Comparison of ENCODE assay signal across 12 cellular contexts in the genomic region with DNA sequence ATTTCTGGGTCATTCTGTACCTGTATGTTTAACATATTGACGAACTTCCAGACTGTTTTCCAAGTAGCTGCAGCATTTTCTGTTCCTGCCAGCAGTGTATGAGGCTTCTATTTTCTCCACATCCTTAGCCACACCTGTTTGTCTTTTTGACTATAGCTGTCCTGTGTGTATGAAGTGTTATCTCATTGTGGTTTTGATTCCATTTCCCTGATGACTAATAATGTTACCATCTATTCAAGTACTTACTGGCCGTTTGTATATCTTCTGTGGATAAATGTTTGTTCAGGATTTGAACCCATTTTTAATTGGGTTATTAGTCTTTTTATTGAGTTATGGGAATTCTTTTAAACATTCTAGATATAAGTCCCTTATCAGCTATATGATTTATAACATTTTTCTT.
A peak's percentile ranks its signal among the peaks of the same experiment; 100 is the strongest.
DNase-seq lines count a peak whose midpoint lies in the region; ATAC-seq and TF ChIP-seq lines count a peak whose summit lies in the region.
"Had no signal": no experiment of that assay in that cellular context is flagged by ENCODE, and none has a peak within 500 bp of the region (broad histone marks: within the 10 kb centered on the region; RNA-seq: fewer than 3 reads in every experiment).

No MANE protein-coding gene starts in this region.

- H3K27ac ChIP-seq in hepatocyte = no peak overlapping the region
- H3K27ac ChIP-seq: uterus, WERI-Rb-1 had no signal

- no peak overlapping the region for H3K4me2 ChIP-seq in hepatocyte

- DNase-seq in SW480 (ENCODE audit: low spot score) (peak; percentile 91), lung microvascular endothelial cell (ENCODE audit: low read depth in 2 of 2) (peak; percentile 68 to 82), hepatocyte (ENCODE audit: low spot score) (no peak), SKM-1 (lab: John Stamatoyannopoulos, UW; ENCODE audit: unreplicated experiment) (no peak), NCI-H526 (lab: John Stamatoyannopoulos, UW) (no peak)
- DNase-seq: amniotic stem cell, NCI-H524 treated with DMSO at 0.1 percent for 48 hours, uterus, WERI-Rb-1 had no signal

- peaks cover 9% of the 10 kb centered on the region for H3K4me1 ChIP-seq in hepatocyte (ENCODE audit: insufficient read depth)
- H3K4me1 ChIP-seq: uterus had no signal

- 61% methylated on average over 2 of the region's 2 CpGs for WGBS in hepatocyte (ENCODE audit: low lambda C conversion rate, missing lambda C conversion rate)

- H3K4me3 ChIP-seq in hepatocyte = no peak overlapping the region
- H3K4me3 ChIP-seq: uterus had no signal

- TF ChIP-seq CTCF in hepatocyte (IDR thresholded peaks at IDR 0.05; ENCODE audit: poor library complexity) = no peak

- ATAC-seq in GM18508 (IDR thresholded peaks at IDR 0.05; ENCODE audit: insufficient read depth, unreplicated experiment) = peak; percentile 71
- ATAC-seq in HG02885 (IDR thresholded peaks at IDR 0.05; ENCODE audit: poor library complexity, unreplicated experiment) = peak; percentile 51
- ATAC-seq in HG03025 (IDR thresholded peaks at IDR 0.05; ENCODE audit: low FRiP score, unreplicated experiment) = no peak

- H4K20me1 ChIP-seq in hepatocyte (ENCODE audit: insufficient read depth, poor library complexity, severe bottlenecking) = no peaks in the 10 kb centered on the region

- no peaks in the 10 kb centered on the region for H3K36me3 ChIP-seq in hepatocyte (replicated peaks; ENCODE audit: insufficient read depth, low read depth)
- H3K36me3 ChIP-seq: uterus, WERI-Rb-1 had no signal

- no peaks in the 10 kb centered on the region for H3K27me3 ChIP-seq in hepatocyte
- H3K27me3 ChIP-seq: uterus had no signal

- H3K9me2 ChIP-seq in hepatocyte (replicated peaks; ENCODE audit: insufficient read depth) = no peaks in the 10 kb centered on the region

- H3K79me2 ChIP-seq in hepatocyte = no peaks in the 10 kb centered on the region

- H3K9me3 ChIP-seq in hepatocyte (ENCODE audit: low read depth) = no peaks in the 10 kb centered on the region
- H3K9me3 ChIP-seq: uterus had no signal

- no peak overlapping the region for H2AFZ ChIP-seq in hepatocyte

Comparison
In these comparisons a context has a peak if more than half of its experiments do, and no peak if none do; other contexts are left out.
1. DNase-seq: peak in SW480 (single experiment) and lung microvascular endothelial cell (2 of 2); none in hepatocyte (single experiment), SKM-1 (single experiment) and NCI-H526 (0 of 2).